ENCODE assay signal across 27 cellular contexts in the genomic region with DNA sequence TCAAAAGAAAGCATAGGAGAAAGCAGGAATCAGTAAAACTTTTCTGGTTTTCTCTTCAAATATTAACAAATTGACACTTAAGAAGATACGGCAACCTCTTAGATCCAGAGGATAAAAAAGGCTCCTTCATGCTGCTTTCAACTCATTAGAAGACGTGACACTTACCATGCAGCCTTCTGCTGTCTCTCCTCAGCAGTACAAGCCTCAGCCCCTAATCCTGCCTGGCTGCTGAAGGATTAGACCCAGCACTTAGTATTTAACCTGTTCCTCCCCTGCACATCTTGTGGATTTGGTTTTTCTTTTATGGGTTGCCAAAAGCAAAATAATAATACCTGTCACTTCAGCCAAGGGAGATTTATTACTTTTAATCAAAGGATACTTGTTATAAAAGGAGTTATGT.
"Had no signal": no experiment of that assay in that cellular context is flagged by ENCODE, and none has a peak within 500 bp of the region (broad histone marks: within the 10 kb centered on the region; RNA-seq: fewer than 3 reads in every experiment).

No MANE protein-coding gene starts in this region.

- H3K27me3 ChIP-seq: heart right ventricle, left lung, right atrium auricular region, testis had no signal

- FAIRE-seq: endometrium, islet of Langerhans had no signal

- H3K27ac ChIP-seq: esophagus squamous epithelium, heart right ventricle, left lung, prostate gland, right atrium auricular region, testis, tibial artery had no signal

- H3K9me3 ChIP-seq: esophagus squamous epithelium, mucosa of descending colon, prostate gland, right atrium auricular region, testis had no signal

- H3K4me3 ChIP-seq: esophagus squamous epithelium, heart right ventricle, left lung, mucosa of descending colon, prostate gland, right atrium auricular region, testis, tibial artery had no signal

- H3K36me3 ChIP-seq: esophagus squamous epithelium, heart right ventricle, left lung, prostate gland, right atrium auricular region, tibial artery had no signal

- H3K4me1 ChIP-seq: esophagus squamous epithelium, heart right ventricle, left lung, prostate gland, right atrium auricular region, testis, tibial artery had no signal

- ATAC-seq: effector memory CD8-positive, alpha-beta T cell; heart right ventricle; left cardiac atrium; left lung; mucosa of descending colon; natural killer cell treated with Interleukin-12 subunit alpha and Interleukin-12 subunit beta and Interleukin-15 and Interleukin-18, amount 100 ng/mL, for 72 hours; sciatic nerve; stimulated activated effector memory CD8-positive, alpha-beta T cell treated with anti-CD3 and anti-CD28 coated beads, Interleukin-12 subunit alpha, Interleukin-12 subunit beta, amount 100 ng/mL, for 72 hours had no signal

- DNase-seq: cortex of kidney; effector memory CD8-positive, alpha-beta T cell; erythroblast; esophagus squamous epithelium; foreskin melanocyte; glutamatergic neuron; heart right ventricle; hippocampal formation; left cardiac atrium; left lung; mesenchymal stem cell; mucosa of descending colon; naive B cell; nucleus accumbens; stimulated activated CD4-positive, alpha-beta T cell treated with anti-CD3 and anti-CD28 coated beads, Interleukin-2, amount 100 ng/mL, for 24 hours; stimulated activated CD4-positive, alpha-beta T cell treated with anti-CD3 and anti-CD28 coated beads, Interleukin-4, amount 100 ng/mL, for 24 hours; stimulated activated naive CD4-positive, alpha-beta T cell treated with Interleukin-2 at 50 U/mL for 16 hours; substantia nigra; testis; tibial artery had no signal
